ENCODE assay signal across 19 cellular contexts in the genomic region with DNA sequence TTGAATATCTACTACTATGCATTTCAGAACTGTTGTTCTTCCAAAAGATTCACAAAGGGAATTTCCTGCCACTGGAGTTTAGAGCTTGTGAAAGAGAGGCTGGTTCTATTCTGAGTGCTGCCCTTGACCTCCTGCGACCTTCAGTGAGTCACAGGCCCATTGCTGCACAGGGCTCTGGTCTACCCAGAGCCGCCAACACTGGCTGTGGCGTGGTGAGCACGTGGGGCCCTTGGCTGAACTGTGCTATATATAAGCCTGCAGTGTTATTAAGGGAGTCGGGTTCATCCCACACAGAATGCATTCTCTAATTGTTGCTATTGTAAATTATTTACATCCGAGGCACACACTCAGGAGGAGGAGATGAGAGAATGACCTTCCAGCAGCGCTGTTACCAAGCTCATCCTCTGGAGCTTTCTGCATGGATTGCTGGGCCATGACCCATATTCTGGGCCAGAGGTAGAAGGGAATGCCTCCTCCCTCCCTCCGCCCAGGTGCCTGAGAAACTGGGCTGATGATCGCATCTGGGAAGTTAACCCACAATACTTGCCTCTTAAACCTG. TPM values are rescaled to one million over a fixed set of nuclear protein-coding genes. Genes with fewer than 3 reads are reported as not detected.
A peak's percentile ranks its signal among the peaks of the same experiment; 100 is the strongest.
DNase-seq lines count a peak whose midpoint lies in the region; ATAC-seq and TF ChIP-seq lines count a peak whose summit lies in the region.
"Had no signal": no experiment of that assay in that cellular context is flagged by ENCODE, and none has a peak within 500 bp of the region (broad histone marks: within the 10 kb centered on the region; RNA-seq: fewer than 3 reads in every experiment).

No MANE protein-coding gene starts in this region.

- DNase-seq in MCF 10A (ENCODE audit: unreplicated experiment), result peak; percentile 74
- no peak for DNase-seq in breast epithelium (ENCODE audit: low spot score in 2 of 2)
- DNase-seq in coronary artery (ENCODE audit: low spot score), result peak; percentile 77
- peak; percentile 32 to 46 for DNase-seq in left lung
- no peak for DNase-seq in upper lobe of right lung
- DNase-seq in activated naive CD4-positive, alpha-beta T cell treated with anti-CD3 and anti-CD28 coated beads, Interleukin-2, amount 50 U/mL, for 16 hours, result no peak
- DNase-seq in activated gamma-delta T cell (lab: John Stamatoyannopoulos, UW), result no peak
- DNase-seq: activated CD8-positive, alpha-beta memory T cell treated with anti-CD3 and anti-CD28 coated beads, Interleukin-2, amount 50 U/mL, for 4 hours; effector memory CD4-positive, alpha-beta T cell; Karpas-422; mammary epithelial cell; NCI-H187; T-helper 1 cell had no signal

- POLR2A ChIA-PET in MCF 10A (lab: Yijun Ruan, JAX), result no interaction called here

- peaks cover 44% of the 10 kb centered on the region for H3K9me3 Mint-ChIP-seq in MCF 10A (ENCODE audit: unreplicated experiment)
- H3K9me3 Mint-ChIP-seq: activated naive CD4-positive, alpha-beta T cell treated with anti-CD3 and anti-CD28 coated beads, Interleukin-2, amount 50 U/mL, for 24 hours had no signal

- H3K4me1 ChIP-seq in breast epithelium (no peaks in the 10 kb centered on the region), left lung (no peaks in the 10 kb centered on the region), upper lobe of right lung (no peaks in the 10 kb centered on the region)
- H3K4me1 ChIP-seq: upper lobe of left lung had no signal

- no peak overlapping the region for H3K27ac Mint-ChIP-seq in MCF 10A (ENCODE audit: low read depth, unreplicated experiment)
- H3K27ac Mint-ChIP-seq: activated naive CD4-positive, alpha-beta T cell treated with anti-CD3 and anti-CD28 coated beads, Interleukin-2, amount 50 U/mL, for 24 hours had no signal

- H3K27ac ChIP-seq in breast epithelium, result no peak overlapping the region
- H3K27ac ChIP-seq in coronary artery, result peak overlapping the region; percentile 25 to 33
- no peak overlapping the region for H3K27ac ChIP-seq in left lung
- no peak overlapping the region for H3K27ac ChIP-seq in upper lobe of right lung
- H3K27ac ChIP-seq: C4-2B, skin epidermis, upper lobe of left lung had no signal

- no peak for TF ChIP-seq POLR2A in breast epithelium (IDR thresholded peaks at IDR 0.05)

- TF ChIP-seq CTCF in MCF 10A (IDR thresholded peaks at IDR 0.05; ENCODE audit: unreplicated experiment) (no peak), breast epithelium (IDR thresholded peaks at IDR 0.05) (no peak), coronary artery (IDR thresholded peaks at IDR 0.05) (no peak), left lung (IDR thresholded peaks at IDR 0.05) (no peak), upper lobe of right lung (IDR thresholded peaks at IDR 0.05) (no peak)

- H3K36me3 Mint-ChIP-seq in MCF 10A (ENCODE audit: insufficient read depth, unreplicated experiment), result peaks cover 12% of the 10 kb centered on the region
- H3K36me3 Mint-ChIP-seq: activated naive CD4-positive, alpha-beta T cell treated with anti-CD3 and anti-CD28 coated beads, Interleukin-2, amount 50 U/mL, for 24 hours had no signal

- H3K36me3 ChIP-seq in breast epithelium (no peaks in the 10 kb centered on the region), left lung (no peaks in the 10 kb centered on the region), upper lobe of right lung (no peaks in the 10 kb centered on the region)
- H3K36me3 ChIP-seq: upper lobe of left lung had no signal

- no peaks in the 10 kb centered on the region for H3K4me1 Mint-ChIP-seq in MCF 10A (ENCODE audit: insufficient read depth, unreplicated experiment)
- H3K4me1 Mint-ChIP-seq: activated naive CD4-positive, alpha-beta T cell treated with anti-CD3 and anti-CD28 coated beads, Interleukin-2, amount 50 U/mL, for 24 hours had no signal

- CTCF ChIA-PET in MCF 10A (lab: Yijun Ruan, JAX), result interaction anchor here (0.6 kb wide), 1 partner anchor 1281 kb away, joined by 3 read pairs; no protein-coding TSS in a partner anchor

- no peaks in the 10 kb centered on the region for H3K27me3 Mint-ChIP-seq in MCF 10A (ENCODE audit: insufficient read depth, unreplicated experiment)
- H3K27me3 Mint-ChIP-seq: activated naive CD4-positive, alpha-beta T cell treated with anti-CD3 and anti-CD28 coated beads, Interleukin-2, amount 50 U/mL, for 24 hours had no signal

- intact Hi-C loops in MCF 10A (cut with micrococcal nuclease) (no loop called here), breast epithelium (cut with DNase I; ENCODE audit: low total_unique reads) (no loop called here), left lung (cut with DNase I) (no loop called here), upper lobe of right lung (cut with DNase I) (no loop called here)

- H3K27me3 ChIP-seq in breast epithelium (no peaks in the 10 kb centered on the region), left lung (no peaks in the 10 kb centered on the region), upper lobe of right lung (no peaks in the 10 kb centered on the region)
- H3K27me3 ChIP-seq: upper lobe of left lung had no signal

- no peaks in the 10 kb centered on the region for H3K9me3 ChIP-seq in breast epithelium
- no peaks in the 10 kb centered on the region for H3K9me3 ChIP-seq in left lung
- no peaks in the 10 kb centered on the region for H3K9me3 ChIP-seq in upper lobe of right lung
- H3K9me3 ChIP-seq: upper lobe of left lung had no signal

- BruUV-seq in MCF 10A (replicated peaks; lab: Mats Ljungman, UMichigan), result no TSS peak

- ATAC-seq in left lung, result peak; percentile 35
- peak; percentile 30 for ATAC-seq in upper lobe of right lung
- ATAC-seq in GM21367 (IDR thresholded peaks at IDR 0.05; ENCODE audit: unreplicated experiment), result no peak

- no peak overlapping the region for H3K4me3 Mint-ChIP-seq in MCF 10A (ENCODE audit: unreplicated experiment)
- H3K4me3 Mint-ChIP-seq: activated naive CD4-positive, alpha-beta T cell treated with anti-CD3 and anti-CD28 coated beads, Interleukin-2, amount 50 U/mL, for 24 hours had no signal

- H3K4me3 ChIP-seq in breast epithelium (no peak overlapping the region), coronary artery (no peak overlapping the region), left lung (no peak overlapping the region), upper lobe of right lung (no peak overlapping the region)
- H3K4me3 ChIP-seq: skin epidermis, upper lobe of left lung had no signal

RNA-seq across cellular contexts. Expression of a gene that starts 47.0 kb away (rescaled TPM):
- total RNA-seq in MCF 10A (2022) (not detected in 2 replicates), breast epithelium (10 to 100 TPM in 1 of 3 donors, 1 to 10 TPM in 1, not detected in 1; 8.8 to 27.5 TPM), left lung (under 1 TPM; 0.42 to 0.70 TPM), upper lobe of right lung (1.5 TPM)
- total RNA-seq: A172 had no signal

Comparison
In these comparisons a context has a peak if more than half of its experiments do, and no peak if none do; other contexts are left out.
1. DNase-seq: peak in MCF 10A (single experiment), coronary artery (single experiment) and left lung (2 of 2); none in breast epithelium (0 of 2), upper lobe of right lung (single experiment), activated naive CD4-positive, alpha-beta T cell treated with anti-CD3 and anti-CD28 coated beads, Interleukin-2, amount 50 U/mL, for 16 hours (single experiment) and activated gamma-delta T cell (single experiment).
2. H3K27ac ChIP-seq: peak in coronary artery (2 of 2); none in breast epithelium (0 of 2), left lung (0 of 2) and upper lobe of right lung (single experiment).